Comparison of ENCODE assay signal across 11 cellular contexts in the genomic region with DNA sequence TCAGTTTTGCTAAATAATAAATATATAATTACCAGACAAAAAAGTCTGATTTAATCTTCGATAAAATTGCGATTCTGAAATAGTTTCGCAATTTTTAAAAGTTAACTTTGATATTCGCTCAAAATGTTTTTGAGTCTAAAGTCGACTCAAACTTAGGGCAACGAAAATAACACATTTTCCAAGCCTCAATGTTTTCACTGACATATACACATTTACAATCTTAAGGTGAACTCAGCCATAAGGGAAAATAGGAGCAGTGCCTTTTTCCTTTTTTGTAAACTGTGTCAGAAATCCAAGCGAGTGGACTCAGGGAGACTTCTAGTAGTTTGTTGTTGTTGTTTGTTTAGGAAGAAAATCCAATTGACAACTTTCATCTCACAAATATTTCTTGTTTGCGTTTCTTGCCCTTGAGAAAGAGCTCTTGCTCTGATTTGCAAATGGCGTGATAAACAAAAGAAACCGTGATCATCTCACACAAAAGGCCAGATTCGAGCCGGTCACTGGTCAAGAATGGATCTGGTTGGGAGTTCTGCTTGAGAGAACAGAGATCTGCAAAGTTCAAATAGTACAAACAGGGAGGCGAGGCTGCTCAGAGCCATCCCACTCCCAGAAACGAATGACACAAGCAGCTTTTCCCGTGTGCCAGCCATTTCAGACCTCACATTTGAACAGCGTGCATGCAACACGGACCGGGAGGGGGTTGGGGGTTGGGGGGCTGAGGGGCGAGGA. TPM values are rescaled to one million over a fixed set of nuclear protein-coding genes. Genes with fewer than 3 reads are reported as not detected.
A peak's percentile ranks its signal among the peaks of the same experiment; 100 is the strongest.
DNase-seq lines count a peak whose midpoint lies in the region; ATAC-seq and TF ChIP-seq lines count a peak whose summit lies in the region.
"Had no signal": no experiment of that assay in that cellular context is flagged by ENCODE, and none has a peak within 500 bp of the region (broad histone marks: within the 10 kb centered on the region; RNA-seq: fewer than 3 reads in every experiment).

No MANE protein-coding gene starts in this region.

- peaks cover 25 to 58% (median 51%) of the 10 kb centered on the region in 4 donors for H3K4me1 ChIP-seq in esophagus muscularis mucosa
- H3K4me1 ChIP-seq: testis had no signal

- intact Hi-C loops in activated CD4-positive, alpha-beta T cell treated with anti-CD3 and anti-CD28 coated beads, Interleukin-2, amount 10 ng/mL, durations not matched to agents 24 days and 14 days (cut with micrococcal nuclease): loop anchor here (2.0 to 10.0 kb wide), 3 partner anchors 43 to 932 kb away; a partner anchor contains a TSS
- intact Hi-C loops in esophagus muscularis mucosa (cut with DNase I): no loop called here

- H3K36me3 Mint-ChIP-seq in activated CD4-positive, alpha-beta T cell treated with anti-CD3 and anti-CD28 coated beads, Interleukin-2, amount 10 ng/mL, durations not matched to agents 24 days and 14 days (ENCODE audit: low read depth): peaks cover 8% of the 10 kb centered on the region
- H3K36me3 Mint-ChIP-seq in stimulated activated effector memory CD8-positive, alpha-beta T cell treated with anti-CD3 and anti-CD28 coated beads, Interleukin-12 subunit alpha, Interleukin-12 subunit beta, amount 100 ng/mL, for 72 hours: peaks cover 6% of the 10 kb centered on the region

- peak overlapping the region; percentile 65 for H3K4me3 Mint-ChIP-seq in activated CD4-positive, alpha-beta T cell treated with anti-CD3 and anti-CD28 coated beads, Interleukin-2, amount 10 ng/mL, durations not matched to agents 24 days and 14 days
- peak overlapping the region; percentile 28 for H3K4me3 Mint-ChIP-seq in stimulated activated effector memory CD8-positive, alpha-beta T cell treated with anti-CD3 and anti-CD28 coated beads, Interleukin-12 subunit alpha, Interleukin-12 subunit beta, amount 100 ng/mL, for 72 hours

- no peak for DNase-seq in activated CD4-positive, alpha-beta T cell treated with anti-CD3 and anti-CD28 coated beads, Interleukin-2, amount 10 ng/mL, durations not matched to agents 24 days and 14 days
- no peak for DNase-seq in activated CD4-positive, alpha-beta T cell treated with anti-CD3 and anti-CD28 coated beads for 48 hours
- DNase-seq in SHP77 (lab: John Stamatoyannopoulos, UW): peak; percentile 23 to 37
- DNase-seq in esophagus muscularis mucosa (ENCODE audit: extremely low spot score): peak; percentile 74
- no peak for DNase-seq in stimulated activated effector memory CD8-positive, alpha-beta T cell treated with anti-CD3 and anti-CD28 coated beads, Interleukin-12 subunit alpha, Interleukin-12 subunit beta, amount 100 ng/mL, for 72 hours (ENCODE audit: low spot score in 2 of 2)
- no peak for DNase-seq in COLO829 (ENCODE audit: low spot score)
- DNase-seq in RKO (ENCODE audit: low spot score): no peak
- DNase-seq: NCI-H1436 treated with DMSO at 0.1 percent for 48 hours, testis had no signal

- H3K9me3 ChIP-seq in esophagus muscularis mucosa: no peaks in the 10 kb centered on the region
- H3K9me3 ChIP-seq: testis had no signal

- peaks cover 3 to 98% (median 67%) of the 10 kb centered on the region in 4 donors for H3K27me3 ChIP-seq in esophagus muscularis mucosa
- H3K27me3 ChIP-seq: testis had no signal

- no peak for TF ChIP-seq POLR2A in esophagus muscularis mucosa (IDR thresholded peaks at IDR 0.05; ENCODE audit: low read depth)

- H3K27ac Mint-ChIP-seq in activated CD4-positive, alpha-beta T cell treated with anti-CD3 and anti-CD28 coated beads, Interleukin-2, amount 10 ng/mL, durations not matched to agents 24 days and 14 days: peak overlapping the region; percentile 76
- H3K27ac Mint-ChIP-seq in stimulated activated effector memory CD8-positive, alpha-beta T cell treated with anti-CD3 and anti-CD28 coated beads, Interleukin-12 subunit alpha, Interleukin-12 subunit beta, amount 100 ng/mL, for 72 hours: no peak overlapping the region

- H3K36me3 ChIP-seq in esophagus muscularis mucosa: no peaks in the 10 kb centered on the region
- H3K36me3 ChIP-seq: BLaER1 treated with 17β-estradiol and CSF1 and Interleukin-3, amounts not matched to agents 10 nM and 100 nM had no signal

- peak overlapping the region in 2 of 4 donors; percentile 39 for H3K4me3 ChIP-seq in esophagus muscularis mucosa

- no peak for TF ChIP-seq EP300 in esophagus muscularis mucosa (IDR thresholded peaks at IDR 0.05)

- peaks cover 76% of the 10 kb centered on the region for H3K27me3 Mint-ChIP-seq in activated CD4-positive, alpha-beta T cell treated with anti-CD3 and anti-CD28 coated beads, Interleukin-2, amount 10 ng/mL, durations not matched to agents 24 days and 14 days

- no peak for TF ChIP-seq CTCF in esophagus muscularis mucosa (IDR thresholded peaks at IDR 0.05)

- H3K4me1 Mint-ChIP-seq in activated CD4-positive, alpha-beta T cell treated with anti-CD3 and anti-CD28 coated beads, Interleukin-2, amount 10 ng/mL, durations not matched to agents 24 days and 14 days: peaks cover 17% of the 10 kb centered on the region
- H3K4me1 Mint-ChIP-seq in stimulated activated effector memory CD8-positive, alpha-beta T cell treated with anti-CD3 and anti-CD28 coated beads, Interleukin-12 subunit alpha, Interleukin-12 subunit beta, amount 100 ng/mL, for 72 hours: peaks cover 9% of the 10 kb centered on the region

- peaks cover 9% of the 10 kb centered on the region for H3K9me3 Mint-ChIP-seq in activated CD4-positive, alpha-beta T cell treated with anti-CD3 and anti-CD28 coated beads, Interleukin-2, amount 10 ng/mL, durations not matched to agents 24 days and 14 days
- no peaks in the 10 kb centered on the region for H3K9me3 Mint-ChIP-seq in stimulated activated effector memory CD8-positive, alpha-beta T cell treated with anti-CD3 and anti-CD28 coated beads, Interleukin-12 subunit alpha, Interleukin-12 subunit beta, amount 100 ng/mL, for 72 hours

- WGBS in esophagus muscularis mucosa: 20% methylated on average over 19 of the region's 19 CpGs

- ATAC-seq in stimulated activated effector memory CD8-positive, alpha-beta T cell treated with anti-CD3 and anti-CD28 coated beads, Interleukin-12 subunit alpha, Interleukin-12 subunit beta, amount 100 ng/mL, for 72 hours: no peak
- ATAC-seq in HG02885 (IDR thresholded peaks at IDR 0.05; ENCODE audit: poor library complexity, unreplicated experiment): no peak

- H3K27ac ChIP-seq in esophagus muscularis mucosa (replicated peaks in 1 of 4): no peak overlapping the region
- H3K27ac ChIP-seq: BLaER1 treated with 17β-estradiol and CSF1 and Interleukin-3, amounts not matched to agents 10 nM and 100 nM; testis had no signal

RNA-seq across cellular contexts. Expression of a gene that starts 2.1 kb away (rescaled TPM):
- not detected in 2 replicates for total RNA-seq in activated CD4-positive, alpha-beta T cell treated with anti-CD3 and anti-CD28 coated beads, Interleukin-2, amount 10 ng/mL, durations not matched to agents 24 days and 14 days
- not detected for total RNA-seq in esophagus muscularis mucosa

Comparison
In these comparisons a context has a peak if more than half of its experiments do, and no peak if none do; other contexts are left out.
1. DNase-seq: peak in SHP77 (2 of 2) and esophagus muscularis mucosa (single experiment); none in activated CD4-positive, alpha-beta T cell treated with anti-CD3 and anti-CD28 coated beads, Interleukin-2, amount 10 ng/mL, durations not matched to agents 24 days and 14 days (single experiment), activated CD4-positive, alpha-beta T cell treated with anti-CD3 and anti-CD28 coated beads for 48 hours (single experiment), stimulated activated effector memory CD8-positive, alpha-beta T cell treated with anti-CD3 and anti-CD28 coated beads, Interleukin-12 subunit alpha, Interleukin-12 subunit beta, amount 100 ng/mL, for 72 hours (0 of 2), COLO829 (single experiment) and RKO (single experiment).